Comparison of ENCODE assay signal across 8 cellular contexts in genomic region chr6:148520109-148520841, GRCh38.
A peak's percentile ranks its signal among the peaks of the same experiment; 100 is the strongest.
DNase-seq lines count a peak whose midpoint lies in the region; ATAC-seq, FAIRE-seq and TF ChIP-seq lines count a peak whose summit lies in the region.

No MANE protein-coding gene starts in this region.

- H3K4me1 ChIP-seq in esophagus squamous epithelium (peaks cover 0 to 65% (median 14%) of the 10 kb centered on the region in 3 donors), body of pancreas (peaks cover 14% of the 10 kb centered on the region)

- intact Hi-C loops in esophagus squamous epithelium (cut with DNase I) (no loop called here), body of pancreas (cut with DNase I) (no loop called here)

- peak; percentile 98 for ATAC-seq in HG03342 (IDR thresholded peaks at IDR 0.05; ENCODE audit: unreplicated experiment)
- ATAC-seq in body of pancreas: no peak

- DNase-seq in GM10248 (ENCODE audit: extremely low spot score) (peak; percentile 81), GM20000 (ENCODE audit: low spot score) (peak; percentile 73), esophagus squamous epithelium (lab: John Stamatoyannopoulos, UW) (no peak), NCI-H2196 treated with DMSO at 0.1 percent for 48 hours (lab: John Stamatoyannopoulos, UW; ENCODE audit: unreplicated experiment) (no peak), body of pancreas (no peak), NCI-H1436 (lab: John Stamatoyannopoulos, UW) (no peak), D721Med (ENCODE audit: insufficient read length, low spot score) (no peak)

- no peak for TF ChIP-seq POLR2A in esophagus squamous epithelium (IDR thresholded peaks at IDR 0.05)
- TF ChIP-seq POLR2A in body of pancreas (IDR thresholded peaks at IDR 0.05): no peak

- POLR2A ChIA-PET in GM10248 (lab: Yijun Ruan, JAX): no interaction called here

- H3K4me3 ChIP-seq in esophagus squamous epithelium: no peak overlapping the region
- H3K4me3 ChIP-seq in body of pancreas: no peak overlapping the region

- no peaks in the 10 kb centered on the region for H3K9me3 ChIP-seq in esophagus squamous epithelium
- no peaks in the 10 kb centered on the region for H3K9me3 ChIP-seq in body of pancreas

- H3K36me3 ChIP-seq in esophagus squamous epithelium: peaks cover 8 to 95% (median 10%) of the 10 kb centered on the region in 3 donors
- H3K36me3 ChIP-seq in body of pancreas (replicated peaks in 1 of 2; ENCODE audit: insufficient read depth in 1 of 2, low read depth in 2 of 2): no peaks in the 10 kb centered on the region

- no peak for FAIRE-seq in D721Med (lab: Jason Lieb, UNC)

- H3K27me3 ChIP-seq in esophagus squamous epithelium: no peaks in the 10 kb centered on the region
- H3K27me3 ChIP-seq in body of pancreas: no peaks in the 10 kb centered on the region

- CTCF ChIA-PET in GM10248 (lab: Yijun Ruan, JAX): interaction anchor here (0.9 kb wide), 2 partner anchors 8 to 228 kb away, joined by 3 read pairs; no protein-coding TSS in a partner anchor

- H3K27ac ChIP-seq in esophagus squamous epithelium: peak overlapping the region in 3 of 4 donors; percentile 4 to 62 (median 48)
- peak overlapping the region in 1 of 4 donors; percentile 60 for H3K27ac ChIP-seq in body of pancreas

- TF ChIP-seq CTCF in GM10248 (IDR thresholded peaks at IDR 0.05; ENCODE audit: control extremely low read depth, extremely low read depth, low read depth, missing control alignments) (no peak), GM20000 (IDR thresholded peaks at IDR 0.05; ENCODE audit: extremely low read depth, missing control alignments) (no peak), esophagus squamous epithelium (IDR thresholded peaks at IDR 0.05) (no peak), body of pancreas (IDR thresholded peaks at IDR 0.05) (no peak), D721Med (IDR thresholded peaks at IDR 0.05; ENCODE audit: insufficient read depth, missing control alignments) (no peak)

- WGBS in esophagus squamous epithelium, 2 donors: 76 to 94% methylated on average over 12 to 17 of the region's 23 CpGs
- WGBS in body of pancreas, 2 donors: 95 to 96% methylated on average over 23 of the region's 23 CpGs

Comparison
In these comparisons a context has a peak if more than half of its experiments do, and no peak if none do; other contexts are left out.
1. DNase-seq: peak in GM10248 (single experiment) and GM20000 (single experiment); none in esophagus squamous epithelium (single experiment), NCI-H2196 treated with DMSO at 0.1 percent for 48 hours (single experiment), body of pancreas (0 of 4), NCI-H1436 (single experiment) and D721Med (single experiment).